In genomic region chr5:167699434-167699833, GRCh38 we compare ENCODE assay signal across 10 cellular contexts.
DNase-seq lines count a peak whose midpoint lies in the region; ATAC-seq and TF ChIP-seq lines count a peak whose summit lies in the region.
"Had no signal": no experiment of that assay in that cellular context is flagged by ENCODE, and none has a peak within 500 bp of the region (broad histone marks: within the 10 kb centered on the region; RNA-seq: fewer than 3 reads in every experiment).

No MANE protein-coding gene starts in this region.

- H3K36me3 Mint-ChIP-seq in CD4-positive, alpha-beta memory T cell: no peaks in the 10 kb centered on the region

- H3K27me3 ChIP-seq in thymus (ENCODE audit: control insufficient read depth, insufficient read depth): no peaks in the 10 kb centered on the region
- no peaks in the 10 kb centered on the region for H3K27me3 ChIP-seq in CD4-positive, alpha-beta memory T cell (ENCODE audit: insufficient read depth, low read length)

- no peaks in the 10 kb centered on the region for H3K36me3 ChIP-seq in thymus (ENCODE audit: control insufficient read depth, insufficient read depth)
- no peaks in the 10 kb centered on the region for H3K36me3 ChIP-seq in CD4-positive, alpha-beta memory T cell (ENCODE audit: insufficient read depth, low read length)

- peaks cover 0 to 4% of the 10 kb centered on the region in 2 donors for H3K27me3 Mint-ChIP-seq in CD4-positive, alpha-beta memory T cell

- H3K9me3 Mint-ChIP-seq in CD4-positive, alpha-beta memory T cell: peaks cover 0 to 6% (median 2%) of the 10 kb centered on the region in 8 donors

- intact Hi-C loops in left ventricle myocardium superior (cut with micrococcal nuclease): no loop called here
- intact Hi-C loops in CD4-positive, alpha-beta memory T cell (cut with micrococcal nuclease): no loop called here

- H3K9me3 ChIP-seq in thymus (ENCODE audit: control insufficient read depth): no peaks in the 10 kb centered on the region
- H3K9me3 ChIP-seq in CD4-positive, alpha-beta memory T cell (ENCODE audit: control insufficient read depth in 1 of 2, low read length in 2 of 2): no peaks in the 10 kb centered on the region

- H3K4me3 ChIP-seq in thymus (ENCODE audit: low read length): no peak overlapping the region
- no peak overlapping the region for H3K4me3 ChIP-seq in CD4-positive, alpha-beta memory T cell (ENCODE audit: low read length in 2 of 2)

- H3K4me3 Mint-ChIP-seq in CD4-positive, alpha-beta memory T cell: no peak overlapping the region

- WGBS in thymus: 59% methylated on average over 1 of the region's 1 CpG

- peak; percentile 96 for ATAC-seq in left ventricle myocardium superior
- ATAC-seq in GM19328 (IDR thresholded peaks at IDR 0.05; ENCODE audit: unreplicated experiment): no peak

- CTCF ChIA-PET in HEK293T (lab: Yijun Ruan, JAX): no interaction called here
- CTCF ChIA-PET in CD4-positive, alpha-beta memory T cell (lab: Charles Lee; ENCODE audit: partially characterized antibody): no interaction called here

- H3K4me1 Mint-ChIP-seq in CD4-positive, alpha-beta memory T cell: no peaks in the 10 kb centered on the region

- POLR2A ChIA-PET in HEK293T (lab: Yijun Ruan, JAX): no interaction called here
- POLR2A ChIA-PET in CD4-positive, alpha-beta memory T cell (lab: Charles Lee; ENCODE audit: partially characterized antibody): no interaction called here

- peak overlapping the region; percentile 31 for H3K27ac ChIP-seq in thymus (ENCODE audit: low read depth)
- H3K27ac ChIP-seq in CD4-positive, alpha-beta memory T cell (ENCODE audit: low read depth, low read length): no peak overlapping the region

- no peaks in the 10 kb centered on the region for H3K4me1 ChIP-seq in thymus (ENCODE audit: control insufficient read depth, insufficient read depth, low read length)
- no peaks in the 10 kb centered on the region for H3K4me1 ChIP-seq in CD4-positive, alpha-beta memory T cell (ENCODE audit: insufficient read depth, low read length)

- DNase-seq in HEK293T (ENCODE audit: extremely low spot score) (peak; percentile 50), SW 1271 (lab: John Stamatoyannopoulos, UW) (peak; percentile 94 to 99), left ventricle myocardium superior (no peak), NCI-H82 (lab: John Stamatoyannopoulos, UW) (no peak)
- no peak for DNase-seq in CD4-positive, alpha-beta memory T cell
- DNase-seq: midbrain; NCI-H2081 treated with DMSO at 0.1 percent for 48 hours; stimulated activated naive CD4-positive, alpha-beta T cell treated with Interleukin-2 at 50 U/mL for 16 hours had no signal

- no peak overlapping the region for H3K27ac Mint-ChIP-seq in CD4-positive, alpha-beta memory T cell

TF ChIP-seq in HEK293T, 16 proteins besides CTCF, POLR2A, EP300 and RAD21:
- TF ChIP-seq L3MBTL2 (conservative IDR thresholded peaks at IDR 0.05) (no peak), ARNT (IDR thresholded peaks at IDR 0.05) (no peak), HDGF (IDR thresholded peaks at IDR 0.05; ENCODE audit: borderline replicate concordance) (no peak), TARDBP (IDR thresholded peaks at IDR 0.05) (no peak), CTBP1 (IDR thresholded peaks at IDR 0.05; ENCODE audit: borderline replicate concordance) (peak; percentile 78; the same call in 1 of the 2 replicates), LEF1 (IDR thresholded peaks at IDR 0.05; ENCODE audit: borderline replicate concordance) (no peak), FOXA1 (IDR thresholded peaks at IDR 0.05) (no peak), NFRKB (IDR thresholded peaks at IDR 0.05) (no peak)

Comparison
In these comparisons a context has a peak if more than half of its experiments do, and no peak if none do; other contexts are left out.
1. DNase-seq: peak in HEK293T (single experiment) and SW 1271 (2 of 2); none in left ventricle myocardium superior (single experiment), NCI-H82 (single experiment) and CD4-positive, alpha-beta memory T cell (0 of 5).